ENCODE assay signal across 9 cellular contexts in genomic region chr5:39526914-39527477, GRCh38.
A peak's percentile ranks its signal among the peaks of the same experiment; 100 is the strongest.
DNase-seq lines count a peak whose midpoint lies in the region; ATAC-seq and TF ChIP-seq lines count a peak whose summit lies in the region.
"Had no signal": no experiment of that assay in that cellular context is flagged by ENCODE, and none has a peak within 500 bp of the region (broad histone marks: within the 10 kb centered on the region; RNA-seq: fewer than 3 reads in every experiment).

No MANE protein-coding gene starts in this region.

- TF ChIP-seq CTCF in NB4 (IDR thresholded peaks at IDR 0.05; ENCODE audit: low read depth, low read length) (no peak), fibroblast of pulmonary artery (IDR thresholded peaks at IDR 0.05; ENCODE audit: low read length, missing control alignments) (no peak)

- H3K27ac ChIP-seq in muscle layer of duodenum (ENCODE audit: low read length): peak overlapping the region; percentile 5
- H3K27ac ChIP-seq in caudate nucleus (ENCODE audit: low read depth, low read length): no peak overlapping the region

- H3K27me3 ChIP-seq in muscle layer of duodenum (ENCODE audit: low read depth, low read length): no peaks in the 10 kb centered on the region

- no peaks in the 10 kb centered on the region for H3K9me3 ChIP-seq in muscle layer of duodenum (ENCODE audit: control insufficient read depth in 1 of 2, low read length in 2 of 2)

- no peak overlapping the region for H3K4me3 ChIP-seq in NB4 (ENCODE audit: low read depth, low read length)
- H3K4me3 ChIP-seq in fibroblast of pulmonary artery (replicated peaks; ENCODE audit: low read depth, low read length): no peak overlapping the region
- no peak overlapping the region for H3K4me3 ChIP-seq in muscle layer of duodenum (ENCODE audit: low read depth in 1 of 2, low read length in 2 of 2)

- no peak for ATAC-seq in GM21360 (IDR thresholded peaks at IDR 0.05; ENCODE audit: unreplicated experiment)

- no peak for TF ChIP-seq POLR2A in NB4 (IDR thresholded peaks at IDR 0.05; ENCODE audit: extremely low read depth, insufficient read length)

- H3K36me3 ChIP-seq in muscle layer of duodenum (ENCODE audit: control insufficient read depth in 1 of 2, insufficient read depth in 2 of 2, low read length in 2 of 2): no peaks in the 10 kb centered on the region

- no peaks in the 10 kb centered on the region for H3K4me1 ChIP-seq in muscle layer of duodenum (ENCODE audit: control insufficient read depth in 1 of 2, insufficient read depth in 2 of 2, low read length in 2 of 2)

- peak; percentile 35 for DNase-seq in Ammon's horn (ENCODE audit: low spot score)
- peak; percentile 40 for DNase-seq in NB4 (ENCODE audit: low read depth)
- DNase-seq in fibroblast of pulmonary artery (ENCODE audit: low read depth): peak; percentile 75
- DNase-seq in activated naive CD4-positive, alpha-beta T cell (lab: John Stamatoyannopoulos, UW): no peak
- DNase-seq in foreskin melanocyte: no peak
- no peak for DNase-seq in caudate nucleus (lab: John Stamatoyannopoulos, UW)
- DNase-seq: activated CD4-positive, alpha-beta T cell treated with anti-CD3 and anti-CD28 coated beads, Interleukin-2, amount 50 U/mL, for 48 hours had no signal

Comparison
In these comparisons a context has a peak if more than half of its experiments do, and no peak if none do; other contexts are left out.
1. DNase-seq: peak in Ammon's horn (single experiment), NB4 (single experiment) and fibroblast of pulmonary artery (single experiment); none in activated naive CD4-positive, alpha-beta T cell (0 of 4), foreskin melanocyte (single experiment) and caudate nucleus (0 of 61).